In genomic region chr18:27687351-27687979, GRCh38 we compare ENCODE assay signal across 10 cellular contexts.
"Had no signal": no experiment of that assay in that cellular context is flagged by ENCODE, and none has a peak within 500 bp of the region (broad histone marks: within the 10 kb centered on the region; RNA-seq: fewer than 3 reads in every experiment).

No MANE protein-coding gene starts in this region.

- DNase-seq: GM23248, GOT3, H9, HCEC 1CT, HFFc6, KG1 had no signal

- H3K4me1 Mint-ChIP-seq: H9, IgD-negative memory B cell had no signal

- H3K27ac Mint-ChIP-seq: H9, HFFc6, IgD-negative memory B cell had no signal

- H3K4me3 ChIP-seq: GM23248 had no signal

- FAIRE-seq: H54, HepG2 had no signal

- H3K27me3 Mint-ChIP-seq: IgD-negative memory B cell had no signal

- H3K36me3 Mint-ChIP-seq: IgD-negative memory B cell had no signal

- H3K27ac ChIP-seq: GM23248, HL-60 had no signal

- H3K4me3 Mint-ChIP-seq: H9, HFFc6, IgD-negative memory B cell had no signal

- H2AFZ ChIP-seq: GM23248 had no signal

- ATAC-seq: HepG2 had no signal

- H3K9ac ChIP-seq: GM23248 had no signal
